9 cellular contexts compared by ENCODE assay signal in genomic region chr2:87693882-87694281, GRCh38. TPM values are rescaled to one million over a fixed set of nuclear protein-coding genes. Genes with fewer than 3 reads are reported as not detected.
DNase-seq lines count a peak whose midpoint lies in the region; ATAC-seq, FAIRE-seq and TF ChIP-seq lines count a peak whose summit lies in the region.
"Not testable (repeated sequence)": the region's sequence is repeated elsewhere in the genome, so short reads cannot be mapped to it uniquely, and the experiment has no call there.
"Had no signal": no experiment of that assay in that cellular context is flagged by ENCODE, and none has a peak within 500 bp of the region (broad histone marks: within the 10 kb centered on the region; RNA-seq: fewer than 3 reads in every experiment).

No MANE protein-coding gene starts in this region.

- CTCF ChIA-PET in Panc1 (lab: Charles Lee), result not testable (repeated sequence)

- not testable (repeated sequence) for H3K9me3 ChIP-seq in Panc1 (ENCODE audit: control insufficient read depth, insufficient read depth, low read depth, low read length); astrocyte (ENCODE audit: insufficient read depth, low read depth, low read length); thoracic aorta

- H3K27me3 Mint-ChIP-seq in activated T-cell treated with anti-CD3 and anti-CD28 coated beads, Interleukin-2, amount 50 U/mL, for 72 hours (ENCODE audit: low read depth); astrocyte (ENCODE audit: low read depth, unreplicated experiment); immature natural killer cell (ENCODE audit: low read depth in 3 of 3); stimulated activated naive B cell treated with anti-CD40 and anti-IgM and Interleukin-4, amounts not matched to agents 10 μg/mL and 1 μg/mL and 100 μg/mL, for 72 hours: not testable (repeated sequence)

- H3K4me1 ChIP-seq in Panc1 (ENCODE audit: control insufficient read depth, insufficient read depth, low read length); astrocyte (ENCODE audit: insufficient read depth, low read length); thoracic aorta (ENCODE audit: control insufficient read depth in 1 of 2, low read depth in 2 of 2): not testable (repeated sequence)

- not testable (repeated sequence) for H3K4me3 Mint-ChIP-seq in activated T-cell treated with anti-CD3 and anti-CD28 coated beads, Interleukin-2, amount 50 U/mL, for 72 hours; astrocyte (ENCODE audit: unreplicated experiment); immature natural killer cell; stimulated activated naive B cell treated with anti-CD40 and anti-IgM and Interleukin-4, amounts not matched to agents 10 μg/mL and 1 μg/mL and 100 μg/mL, for 72 hours

- not testable (repeated sequence) for H3K27ac Mint-ChIP-seq in activated T-cell treated with anti-CD3 and anti-CD28 coated beads, Interleukin-2, amount 50 U/mL, for 72 hours; astrocyte (ENCODE audit: unreplicated experiment); immature natural killer cell; stimulated activated naive B cell treated with anti-CD40 and anti-IgM and Interleukin-4, amounts not matched to agents 10 μg/mL and 1 μg/mL and 100 μg/mL, for 72 hours

- not testable (repeated sequence) for H4K20me1 ChIP-seq in astrocyte (ENCODE audit: insufficient read depth, low read length)

- not testable (repeated sequence) for H3K4me2 ChIP-seq in astrocyte (ENCODE audit: low read length)

- not testable (repeated sequence) for DNase-seq in Panc1 (ENCODE audit: low read depth, low spot score); activated T-cell treated with anti-CD3 and anti-CD28 coated beads, Interleukin-2, amount 50 U/mL, for 72 hours; astrocyte (ENCODE audit: low read depth); stimulated activated naive B cell treated with anti-CD40 and anti-IgM and Interleukin-4, amounts not matched to agents 10 μg/mL and 1 μg/mL and 100 μg/mL, for 72 hours; thoracic aorta (ENCODE audit: low spot score)
- DNase-seq in immature natural killer cell, result peak; percentile 0 to 8 (median 4)

- H3K36me3 Mint-ChIP-seq in activated T-cell treated with anti-CD3 and anti-CD28 coated beads, Interleukin-2, amount 50 U/mL, for 72 hours (ENCODE audit: insufficient read depth in 2 of 2); astrocyte (ENCODE audit: low read depth, unreplicated experiment); immature natural killer cell; stimulated activated naive B cell treated with anti-CD40 and anti-IgM and Interleukin-4, amounts not matched to agents 10 μg/mL and 1 μg/mL and 100 μg/mL, for 72 hours: not testable (repeated sequence)

- in situ Hi-C loops in Panc1 (cut with HindIII; ENCODE audit: low pct_unique_long_range_greater_than_20kb, low sequenced_read_pairs), result not testable (repeated sequence)

- H3K9ac ChIP-seq in astrocyte (ENCODE audit: low read length), result not testable (repeated sequence)

- H3K4me1 Mint-ChIP-seq in activated T-cell treated with anti-CD3 and anti-CD28 coated beads, Interleukin-2, amount 50 U/mL, for 72 hours (ENCODE audit: low read depth); astrocyte (ENCODE audit: low read depth, unreplicated experiment); immature natural killer cell; stimulated activated naive B cell treated with anti-CD40 and anti-IgM and Interleukin-4, amounts not matched to agents 10 μg/mL and 1 μg/mL and 100 μg/mL, for 72 hours: not testable (repeated sequence)

- not testable (repeated sequence) for ATAC-seq in Panc1
- peak; percentile 35 to 41 for ATAC-seq in activated T-cell treated with anti-CD3 and anti-CD28 coated beads, Interleukin-2, amount 50 U/mL, for 72 hours (replicated peaks in 1 of 2)
- peak; percentile 25 for ATAC-seq in stimulated activated naive B cell treated with anti-CD40 and anti-IgM and Interleukin-4, amounts not matched to agents 10 μg/mL and 1 μg/mL and 100 μg/mL, for 72 hours (replicated peaks)
- peak; percentile 12 for ATAC-seq in thoracic aorta (ENCODE audit: insufficient number of reproducible peaks, low FRiP score, low read depth)

- not testable (repeated sequence) for H3K9me3 Mint-ChIP-seq in activated T-cell treated with anti-CD3 and anti-CD28 coated beads, Interleukin-2, amount 50 U/mL, for 72 hours; astrocyte (ENCODE audit: unreplicated experiment); immature natural killer cell; stimulated activated naive B cell treated with anti-CD40 and anti-IgM and Interleukin-4, amounts not matched to agents 10 μg/mL and 1 μg/mL and 100 μg/mL, for 72 hours

- intact Hi-C loops in Panc1 (cut with micrococcal nuclease; ENCODE audit: unreplicated experiment), result not testable (repeated sequence)

- not testable (repeated sequence) for H3K27ac ChIP-seq in Panc1 (ENCODE audit: low read length); astrocyte (ENCODE audit: low read depth, low read length); thoracic aorta

- TF ChIP-seq CTCF in Panc1 (IDR thresholded peaks at IDR 0.05); astrocyte (IDR thresholded peaks at IDR 0.05; ENCODE audit: insufficient read depth, low read depth, low read length); thoracic aorta (IDR thresholded peaks at IDR 0.05): not testable (repeated sequence)

- BruUV-seq in Panc1 (replicated peaks; lab: Mats Ljungman, UMichigan), result TSS peak; percentile 63

- not testable (repeated sequence) for H2AFZ ChIP-seq in astrocyte (ENCODE audit: low read depth, low read length)

- peak; percentile 52 for FAIRE-seq in astrocyte (lab: Jason Lieb, UNC)

- POLR2A ChIA-PET in Panc1 (lab: Charles Lee), result not testable (repeated sequence)

- H3K36me3 ChIP-seq in Panc1 (ENCODE audit: control insufficient read depth, insufficient read depth, low read length); astrocyte (ENCODE audit: insufficient read depth, low read length); thoracic aorta: not testable (repeated sequence)

- H3K4me3 ChIP-seq in Panc1 (ENCODE audit: low read depth in 2 of 2, low read length in 2 of 2); astrocyte (ENCODE audit: insufficient read depth, low read depth, low read length); thoracic aorta: not testable (repeated sequence)

- not testable (repeated sequence) for H3K27me3 ChIP-seq in Panc1 (ENCODE audit: control insufficient read depth, insufficient read depth, low read length); astrocyte (ENCODE audit: insufficient read depth, low read length); thoracic aorta (replicated peaks; ENCODE audit: insufficient read depth)

- not testable (repeated sequence) for H3K79me2 ChIP-seq in astrocyte (ENCODE audit: insufficient read depth, low read length)

RNA-seq across cellular contexts. Expression of gene PLGLB2, which starts 54.0 kb away (rescaled TPM):
- total RNA-seq in Panc1 (2021; ENCODE audit: unreplicated experiment) (not detected), astrocyte (3.7 TPM in 2 replicates), thoracic aorta (1 to 10 TPM in 1 of 2 donors, not detected in 1; 4.9 TPM)
- polyA plus RNA-seq in Panc1 (2012; ENCODE audit: insufficient read length), result not detected
- 1 to 10 TPM; 1.9 to 2.6 TPM for total RNA-seq in activated T-cell treated with anti-CD3 and anti-CD28 coated beads, Interleukin-2, amount 50 U/mL, for 72 hours
- under 1 TPM in 1 of 3 donors, not detected in 2; 0.16 TPM for polyA plus RNA-seq in immature natural killer cell
- total RNA-seq: G401, H1, H7 had no signal
